ENCODE assay signal across 18 cellular contexts in the genomic region with DNA sequence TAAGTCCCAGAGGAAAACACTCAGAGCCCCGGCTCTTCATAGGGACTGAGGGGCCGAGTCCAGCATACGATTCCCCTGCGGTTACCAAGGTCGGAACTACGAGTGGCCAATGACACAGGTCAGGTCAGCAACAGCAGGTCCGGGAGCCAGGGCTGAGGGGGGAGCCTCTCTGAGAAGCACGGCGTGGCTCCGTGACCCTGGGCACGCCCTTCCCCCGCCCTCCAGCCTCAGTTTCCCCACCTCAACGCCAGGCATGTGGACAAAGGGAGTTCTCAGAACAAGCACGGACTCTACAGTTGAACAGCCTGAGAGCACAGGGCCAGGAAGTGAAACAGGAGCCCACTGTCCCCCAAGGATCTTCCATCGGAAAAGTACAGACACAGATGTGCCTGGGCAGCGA. TPM values are rescaled to one million over a fixed set of nuclear protein-coding genes. Genes with fewer than 3 reads are reported as not detected.
DNase-seq lines count a peak whose midpoint lies in the region; ATAC-seq, FAIRE-seq and TF ChIP-seq lines count a peak whose summit lies in the region.
"Had no signal": no experiment of that assay in that cellular context is flagged by ENCODE, and none has a peak within 500 bp of the region (broad histone marks: within the 10 kb centered on the region; RNA-seq: fewer than 3 reads in every experiment).

No MANE protein-coding gene starts in this region.

- DNase-seq in H7 (peak; percentile 44), neural crest cell (ENCODE audit: low read depth, low spot score) (no peak), type B pancreatic cell (ENCODE audit: extremely low spot score, unreplicated experiment) (peak; percentile 68), pancreas (no peak), upper lobe of right lung (no peak)
- no peak for DNase-seq in activated CD4-positive, alpha-beta T cell treated with anti-CD3 and anti-CD28 coated beads for 1 hour
- DNase-seq: Caco-2; CD4-positive, alpha-beta memory T cell; DMS153; DND-41; GOT3; HCEC 1CT had no signal

- H3K4me1 Mint-ChIP-seq in neural crest cell: peaks cover 12% of the 10 kb centered on the region
- H3K4me1 Mint-ChIP-seq in type B pancreatic cell (ENCODE audit: unreplicated experiment): no peaks in the 10 kb centered on the region
- H3K4me1 Mint-ChIP-seq: CD4-positive, alpha-beta memory T cell had no signal

- H3K4me3 ChIP-seq in BLaER1 treated with 17β-estradiol and CSF1 and Interleukin-3, amounts not matched to agents 10 nM and 100 nM: no peak overlapping the region
- H3K4me3 ChIP-seq in H7 (ENCODE audit: insufficient read depth, low read depth, low read length) (no peak overlapping the region), pancreas (no peak overlapping the region), upper lobe of right lung (no peak overlapping the region)

- peak overlapping the region in 2 of 11 experiments; percentile 6 to 21; a peak in 1 of 22 replicates for H3K9ac ChIP-seq in BLaER1 treated with 17β-estradiol and CSF1 and Interleukin-3, amounts not matched to agents 10 nM and 100 nM

- intact Hi-C loops in pancreas (cut with DNase I) (no loop called here), upper lobe of right lung (cut with DNase I) (no loop called here)

- no peaks in the 10 kb centered on the region for H4K20me1 ChIP-seq in BLaER1 treated with 17β-estradiol and CSF1 and Interleukin-3, amounts not matched to agents 10 nM and 100 nM

- no peaks in the 10 kb centered on the region for H3K9me3 Mint-ChIP-seq in neural crest cell
- no peaks in the 10 kb centered on the region for H3K9me3 Mint-ChIP-seq in type B pancreatic cell
- H3K9me3 Mint-ChIP-seq: CD4-positive, alpha-beta memory T cell had no signal

- H3K4me1 ChIP-seq in BLaER1 treated with 17β-estradiol and CSF1 and Interleukin-3, amounts not matched to agents 10 nM and 100 nM: peaks cover 27 to 76% (median 67%) of the 10 kb centered on the region in 10 experiments
- H3K4me1 ChIP-seq in pancreas (no peaks in the 10 kb centered on the region), upper lobe of right lung (no peaks in the 10 kb centered on the region)
- H3K4me1 ChIP-seq: Caco-2 had no signal

- H3K27me3 ChIP-seq in BLaER1 treated with 17β-estradiol and CSF1 and Interleukin-3, amounts not matched to agents 10 nM and 100 nM: peaks cover 15 to 78% (median 37%) of the 10 kb centered on the region in 11 experiments; a peak in 19 of 22 replicates
- H3K27me3 ChIP-seq in H7 (ENCODE audit: control insufficient read depth, insufficient read depth, low read length): no peaks in the 10 kb centered on the region
- H3K27me3 ChIP-seq in pancreas: no peaks in the 10 kb centered on the region
- peaks cover 22% of the 10 kb centered on the region for H3K27me3 ChIP-seq in upper lobe of right lung

- peak overlapping the region in 10 of 11 experiments; percentile 16 to 97 (median 88); a peak in 18 of 22 replicates for H3K4me2 ChIP-seq in BLaER1 treated with 17β-estradiol and CSF1 and Interleukin-3, amounts not matched to agents 10 nM and 100 nM

- H3K27me3 Mint-ChIP-seq in neural crest cell (ENCODE audit: low read depth) (peaks cover under 1% of the 10 kb centered on the region), type B pancreatic cell (peaks cover 13% of the 10 kb centered on the region)

- H3K27ac Mint-ChIP-seq in neural crest cell (ENCODE audit: unreplicated experiment) (peak overlapping the region; percentile 24), type B pancreatic cell (no peak overlapping the region)
- H3K27ac Mint-ChIP-seq: CD4-positive, alpha-beta memory T cell had no signal

- H3K9me3 ChIP-seq in BLaER1 treated with 17β-estradiol and CSF1 and Interleukin-3, amounts not matched to agents 10 nM and 100 nM (replicated peaks in 1 of 11): no peaks in the 10 kb centered on the region
- no peaks in the 10 kb centered on the region for H3K9me3 ChIP-seq in pancreas
- no peaks in the 10 kb centered on the region for H3K9me3 ChIP-seq in upper lobe of right lung
- H3K9me3 ChIP-seq: Caco-2 had no signal

- H3K27ac ChIP-seq in BLaER1 treated with 17β-estradiol and CSF1 and Interleukin-3, amounts not matched to agents 10 nM and 100 nM: peak overlapping the region in 7 of 11 experiments; percentile 25 to 82 (median 64); a peak in 7 of 22 replicates
- H3K27ac ChIP-seq in pancreas (no peak overlapping the region), upper lobe of right lung (no peak overlapping the region)

- H3K4me3 Mint-ChIP-seq in neural crest cell: no peak overlapping the region
- no peak overlapping the region for H3K4me3 Mint-ChIP-seq in type B pancreatic cell
- H3K4me3 Mint-ChIP-seq: CD4-positive, alpha-beta memory T cell had no signal

- H3K36me3 Mint-ChIP-seq in neural crest cell (ENCODE audit: low read depth) (no peaks in the 10 kb centered on the region), type B pancreatic cell (no peaks in the 10 kb centered on the region)
- H3K36me3 Mint-ChIP-seq: CD4-positive, alpha-beta memory T cell had no signal

- H3K36me3 ChIP-seq in BLaER1 treated with 17β-estradiol and CSF1 and Interleukin-3, amounts not matched to agents 10 nM and 100 nM: no peaks in the 10 kb centered on the region
- H3K36me3 ChIP-seq in H7 (replicated peaks; ENCODE audit: control insufficient read depth, insufficient read depth, low read length): no peaks in the 10 kb centered on the region
- H3K36me3 ChIP-seq in pancreas: no peaks in the 10 kb centered on the region
- H3K36me3 ChIP-seq in upper lobe of right lung: no peaks in the 10 kb centered on the region

- FAIRE-seq in pancreas (lab: Jason Lieb, UNC): no peak
- FAIRE-seq: G401.6, GM12892, H54 had no signal

- no peak for TF ChIP-seq CTCF in neural crest cell (conservative IDR thresholded peaks at IDR 0.05)
- TF ChIP-seq CTCF in type B pancreatic cell (conservative IDR thresholded peaks at IDR 0.05): no peak
- TF ChIP-seq CTCF in pancreas (IDR thresholded peaks at IDR 0.05): no peak
- no peak for TF ChIP-seq CTCF in upper lobe of right lung (IDR thresholded peaks at IDR 0.05)

- ATAC-seq in pancreas (no peak), upper lobe of right lung (no peak)

- whole genome bisulfite sequencing in pancreas, 2 donors: 58 to 70% methylated on average over 14 to 16 of the region's 16 CpGs

RNA-seq across cellular contexts. Expression of a gene that starts 25.6 kb away (rescaled TPM):
- not detected in 2 replicates for total RNA-seq in H7 (2014; rRNA removed; shearing (Covaris generic))
- total RNA-seq in neural crest cell (not detected in 2 replicates), type B pancreatic cell (ENCODE audit: low replicate concordance) (not detected in 2 replicates), pancreas (under 1 TPM in 1 of 6 donors, not detected in 5; 0.61 TPM), upper lobe of right lung (9.4 TPM)
- polyA plus RNA-seq in pancreas: under 1 TPM; 0.19 to 0.26 TPM
- total RNA-seq: A172; Caco-2; CD4-positive, alpha-beta memory T cell had no signal
- polyA plus RNA-seq: BJ; CD4-positive, alpha-beta memory T cell had no signal

RNA-seq across cellular contexts. Expression of a gene that starts 27.9 kb away (rescaled TPM):
- total RNA-seq in H7 (2014; rRNA removed; shearing (Covaris generic)): 79.9 and 80.2 TPM in 2 replicates
- total RNA-seq in neural crest cell (301 and 311 TPM in 2 replicates), type B pancreatic cell (ENCODE audit: low replicate concordance) (157 and 170 TPM in 2 replicates), pancreas (10 to 100 TPM; 30.0 to 57.9 (median 36.1) TPM), upper lobe of right lung (95.6 TPM)
- 10 to 100 TPM; 35.3 to 42.0 TPM for polyA plus RNA-seq in pancreas

RNA-seq across cellular contexts. Expression of a gene that starts 41.0 kb away (rescaled TPM):
- total RNA-seq in H7 (2014; rRNA removed; shearing (Covaris generic)): not detected in 2 replicates
- total RNA-seq in neural crest cell (not detected in 2 replicates), type B pancreatic cell (ENCODE audit: low replicate concordance) (not detected in 2 replicates), pancreas (10 to 100 TPM in 1 of 6 donors, 1 to 10 TPM in 5; 1.1 to 17.0 (median 4.9) TPM), upper lobe of right lung (122 TPM)
- polyA plus RNA-seq in pancreas: 10 to 100 TPM in 1 of 2 donors, 1 to 10 TPM in 1; 1.3 to 14.5 TPM
- total RNA-seq: Caco-2; CD4-positive, alpha-beta memory T cell had no signal
- polyA plus RNA-seq: BJ; CD4-positive, alpha-beta memory T cell had no signal

RNA-seq across cellular contexts. Expression of a gene that starts 51.5 kb away (rescaled TPM):
- not detected in 2 replicates for total RNA-seq in H7 (2014; rRNA removed; shearing (Covaris generic))
- total RNA-seq in neural crest cell: not detected in 2 replicates
- total RNA-seq in type B pancreatic cell (ENCODE audit: low replicate concordance): not detected in 2 replicates
- total RNA-seq in pancreas: 1 to 10 TPM in 5 of 6 donors, under 1 TPM in 1; 0.69 to 9.9 (median 4.8) TPM
- polyA plus RNA-seq in pancreas: 10 to 100 TPM in 1 of 2 donors, 1 to 10 TPM in 1; 2.4 to 12.2 TPM
- total RNA-seq in upper lobe of right lung: 181 TPM
- total RNA-seq: A172; Caco-2; CD4-positive, alpha-beta memory T cell had no signal
- polyA plus RNA-seq: BJ; CD4-positive, alpha-beta memory T cell had no signal

RNA-seq across cellular contexts. Expression of a gene that starts 51.9 kb away (rescaled TPM):
- total RNA-seq in H7 (2014; rRNA removed; shearing (Covaris generic)): 2.6 and 5.7 TPM in 2 replicates
- total RNA-seq in neural crest cell (3.4 and 4.0 TPM in 2 replicates), type B pancreatic cell (ENCODE audit: low replicate concordance) (5.0 and 6.9 TPM in 2 replicates), pancreas (10 to 100 TPM in 3 of 6 donors, 1 to 10 TPM in 3; 2.1 to 13.1 (median 9.4) TPM), upper lobe of right lung (3.0 TPM)
- polyA plus RNA-seq in pancreas: 100 to 1,000 TPM in 1 of 2 donors, 10 to 100 TPM in 1; 47.4 to 110 TPM

Comparison
In these comparisons a context has a peak if more than half of its experiments do, and no peak if none do; other contexts are left out.
1. H3K27ac ChIP-seq: peak in BLaER1 treated with 17β-estradiol and CSF1 and Interleukin-3, amounts not matched to agents 10 nM and 100 nM (7 of 11); none in pancreas (0 of 4) and upper lobe of right lung (single experiment).
2. DNase-seq: peak in H7 (single experiment) and type B pancreatic cell (single experiment); none in neural crest cell (single experiment), pancreas (0 of 6), activated CD4-positive, alpha-beta T cell treated with anti-CD3 and anti-CD28 coated beads for 1 hour (single experiment) and upper lobe of right lung (single experiment).